1 cellular context compared by ENCODE assay signal in genomic region chr16:27428035-27428785, GRCh38.
TF ChIP-seq lines count a peak whose summit lies in the region.

No MANE protein-coding gene starts in this region.

TF ChIP-seq in GM23338, 12 proteins besides CTCF, POLR2A, EP300 and RAD21 (continued from another document):
- no peak for TF ChIP-seq ZNF462 (CRISPR knock-in tag; IDR thresholded peaks at IDR 0.05)
- no peak for TF ChIP-seq STAT1 (IDR thresholded peaks at IDR 0.05; ENCODE audit: unreplicated experiment)
- TF ChIP-seq ZNF114 (CRISPR knock-in tag; IDR thresholded peaks at IDR 0.05), result no peak
- TF ChIP-seq EZH2phosphoT487 (IDR thresholded peaks at IDR 0.05; ENCODE audit: unreplicated experiment), result no peak
- no peak for TF ChIP-seq ZNF331 (CRISPR knock-in tag; IDR thresholded peaks at IDR 0.05; ENCODE audit: low read depth)
- no peak for TF ChIP-seq REST (IDR thresholded peaks at IDR 0.05; ENCODE audit: unreplicated experiment)
